8 cellular contexts compared by ENCODE assay signal in the genomic region with DNA sequence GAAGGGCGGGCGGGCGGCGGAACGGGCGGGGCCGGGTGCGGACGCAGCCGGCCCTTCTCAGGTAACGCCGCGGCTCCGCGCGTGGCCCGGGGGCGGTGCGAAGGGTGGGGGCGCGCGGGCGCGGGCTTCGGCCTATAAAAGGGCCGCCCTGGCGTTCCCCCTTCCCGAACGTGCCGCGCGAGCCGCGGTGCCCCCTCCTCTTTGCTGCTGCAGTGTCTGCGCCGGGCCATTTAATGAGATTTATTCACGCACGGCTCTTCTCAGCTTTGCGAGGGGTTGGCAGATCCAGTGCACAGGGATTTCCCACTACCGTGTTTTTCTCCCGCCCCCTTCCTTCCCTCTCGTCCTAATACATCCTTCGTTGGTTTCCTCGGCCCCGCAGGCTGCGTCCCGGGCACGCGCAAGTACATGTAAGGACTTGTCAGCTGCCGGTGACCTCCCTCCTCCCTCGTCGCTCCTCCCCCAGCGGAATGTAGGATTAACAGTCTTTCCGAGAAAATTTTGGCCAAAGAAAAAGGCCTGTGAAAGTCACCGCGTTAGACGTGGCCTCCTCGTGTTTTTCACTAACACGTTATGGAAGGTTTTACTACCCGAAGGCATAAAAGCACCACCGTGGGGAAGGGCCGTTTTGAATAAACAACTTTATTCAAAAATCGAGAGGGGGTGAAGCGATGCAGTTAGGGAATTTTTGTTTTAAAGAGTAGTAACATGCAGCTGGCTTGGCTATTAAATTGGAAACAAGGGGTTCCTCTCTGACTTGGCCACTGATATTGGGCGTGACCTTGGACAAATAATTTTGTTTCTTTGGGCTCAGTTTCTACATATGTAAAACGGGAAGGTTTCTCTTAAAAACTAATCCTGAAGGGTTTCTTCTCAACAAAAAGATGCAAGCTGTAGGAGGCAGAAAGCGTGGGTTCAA. TPM values are rescaled to one million over a fixed set of nuclear protein-coding genes. Genes with fewer than 3 reads are reported as not detected.
DNase-seq lines count a peak whose midpoint lies in the region; ATAC-seq and TF ChIP-seq lines count a peak whose summit lies in the region.

No MANE protein-coding gene starts in this region.

- H3K27me3 ChIP-seq in neural progenitor cell: peaks cover 20% of the 10 kb centered on the region

- peak overlapping the region; percentile 97 for H3K4me3 Mint-ChIP-seq in neural progenitor cell

- no peak for TF ChIP-seq CTCF in foreskin fibroblast (IDR thresholded peaks at IDR 0.05; ENCODE audit: low read depth, low read length)
- no peak for TF ChIP-seq CTCF in neural progenitor cell (IDR thresholded peaks at IDR 0.05)

- H2AFZ ChIP-seq in neural progenitor cell (replicated peaks): peak overlapping the region; percentile 93

- H3K4me1 Mint-ChIP-seq in neural progenitor cell: peaks cover 36% of the 10 kb centered on the region

- peaks cover 32% of the 10 kb centered on the region for H4K20me1 ChIP-seq in neural progenitor cell (ENCODE audit: low read depth)

- H3K36me3 Mint-ChIP-seq in neural progenitor cell: peaks cover 20% of the 10 kb centered on the region

- peaks cover 3% of the 10 kb centered on the region for H3K27me3 Mint-ChIP-seq in neural progenitor cell (ENCODE audit: insufficient read depth, low read depth)

- no peaks in the 10 kb centered on the region for H3K9me3 Mint-ChIP-seq in neural progenitor cell

- peak overlapping the region; percentile 66 to 96 for H3K4me3 ChIP-seq in foreskin fibroblast (ENCODE audit: low read depth in 1 of 2, low read length in 2 of 2)
- H3K4me3 ChIP-seq in neural progenitor cell: peak overlapping the region; percentile 94

- peak overlapping the region; percentile 87 for H3K27ac ChIP-seq in KOPT-K1 (ENCODE audit: low read depth, low read length, poor library complexity, severe bottlenecking)
- peak overlapping the region; percentile 97 for H3K27ac ChIP-seq in neural progenitor cell

- H3K36me3 ChIP-seq in KOPT-K1 (ENCODE audit: insufficient read depth, low read length) (no peaks in the 10 kb centered on the region), neural progenitor cell (peaks cover 6% of the 10 kb centered on the region)

- peaks cover 84% of the 10 kb centered on the region for H3K79me2 ChIP-seq in neural progenitor cell (ENCODE audit: low read depth)

- H3K4me1 ChIP-seq in neural progenitor cell: peaks cover 39% of the 10 kb centered on the region

- H3K9ac ChIP-seq in neural progenitor cell: peak overlapping the region; percentile 74

- peak overlapping the region; percentile 96 for H3K4me2 ChIP-seq in neural progenitor cell

- H3K27ac Mint-ChIP-seq in neural progenitor cell: peak overlapping the region; percentile 99

- ATAC-seq in GM21825 (IDR thresholded peaks at IDR 0.05; ENCODE audit: unreplicated experiment): peak; percentile 45

- DNase-seq in EL (peak; percentile 96), RPMI7951 (ENCODE audit: low read depth) (peak; percentile 97), foreskin fibroblast (peak; percentile 97 to 99), neural progenitor cell (ENCODE audit: low spot score) (peak; percentile 91), stromal cell of bone marrow (ENCODE audit: low read depth) (peak; percentile 95)
- DNase-seq in activated gamma-delta T cell treated with anti-CD3 and anti-CD28 coated beads, Interleukin-2, amount 50 U/mL, for 16 hours (ENCODE audit: low read depth): peak; percentile 47

- H3F3A ChIP-seq in neural progenitor cell (ENCODE audit: low read depth): peaks cover 47% of the 10 kb centered on the region

- no peaks in the 10 kb centered on the region for H3K9me3 ChIP-seq in KOPT-K1 (ENCODE audit: insufficient read depth, low read length, poor library complexity, severe bottlenecking)
- H3K9me3 ChIP-seq in neural progenitor cell (ENCODE audit: low read depth): no peaks in the 10 kb centered on the region

RNA-seq across cellular contexts. Expression of gene REV3L, which starts 1.0 kb away (rescaled TPM):
- 18.6 and 22.8 TPM in 2 replicates for total RNA-seq in RPMI7951 (2014; rRNA removed; shearing (Covaris generic))
- 14.0 and 23.5 TPM in 2 replicates for total RNA-seq in neural progenitor cell (ENCODE audit: low replicate concordance)

Comparison
In these comparisons a context has a peak if more than half of its experiments do, and no peak if none do; other contexts are left out.
1. Peak in every context shown above with its lines: DNase-seq, ATAC-seq, H3K4me3 ChIP-seq and H3K27ac ChIP-seq.
2. DNase-seq: peak in every context shown above with its lines; median percentile 98 in foreskin fibroblast; 97 in RPMI7951; 96 in EL; 95 in stromal cell of bone marrow; 91 in neural progenitor cell; 47 in activated gamma-delta T cell treated with anti-CD3 and anti-CD28 coated beads, Interleukin-2, amount 50 U/mL, for 16 hours.